22 cellular contexts compared by ENCODE assay signal in the genomic region with DNA sequence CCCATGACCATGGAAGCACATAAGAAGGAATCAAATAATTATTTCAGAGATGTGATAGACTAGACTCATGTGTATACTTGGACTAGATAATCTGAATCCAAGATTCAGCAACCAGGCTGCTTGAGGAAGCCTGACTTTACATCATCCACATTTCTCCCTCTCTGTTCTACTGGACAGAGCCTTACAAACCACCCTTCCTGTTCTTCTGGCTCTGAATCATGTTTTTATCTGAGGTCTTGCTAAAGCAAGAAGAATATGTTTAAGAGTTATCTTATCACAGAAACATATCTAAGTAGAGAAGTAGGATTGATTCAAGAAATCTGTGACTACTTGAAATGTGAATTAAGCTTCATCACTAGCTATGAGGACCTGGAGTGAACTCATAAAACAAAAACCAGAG.
DNase-seq lines count a peak whose midpoint lies in the region; ATAC-seq, FAIRE-seq and TF ChIP-seq lines count a peak whose summit lies in the region.
"Had no signal": no experiment of that assay in that cellular context is flagged by ENCODE, and none has a peak within 500 bp of the region (broad histone marks: within the 10 kb centered on the region; RNA-seq: fewer than 3 reads in every experiment).

No MANE protein-coding gene starts in this region.

- FAIRE-seq in astrocyte (lab: Jason Lieb, UNC), result no peak
- FAIRE-seq: A204.1, GM12878, GM19239, H1, HTR-8/SVneo had no signal

- H3K27ac ChIP-seq in astrocyte (ENCODE audit: low read depth, low read length) (no peak overlapping the region), breast epithelium (no peak overlapping the region)

- TF ChIP-seq POLR2A in breast epithelium (IDR thresholded peaks at IDR 0.05), result no peak

- H3K9me3 Mint-ChIP-seq in astrocyte (ENCODE audit: unreplicated experiment), result no peaks in the 10 kb centered on the region

- TF ChIP-seq CTCF in astrocyte (IDR thresholded peaks at IDR 0.05; ENCODE audit: insufficient read depth, low read depth, low read length), result no peak
- no peak for TF ChIP-seq CTCF in epithelial cell of esophagus (IDR thresholded peaks at IDR 0.05; ENCODE audit: insufficient read depth, low read depth, low read length, missing control alignments)
- TF ChIP-seq CTCF in breast epithelium (IDR thresholded peaks at IDR 0.05), result no peak

- H3K36me3 Mint-ChIP-seq in astrocyte (ENCODE audit: low read depth, unreplicated experiment), result no peaks in the 10 kb centered on the region

- no peaks in the 10 kb centered on the region for H3K9me3 ChIP-seq in astrocyte (ENCODE audit: insufficient read depth, low read depth, low read length)
- no peaks in the 10 kb centered on the region for H3K9me3 ChIP-seq in breast epithelium
- H3K9me3 ChIP-seq: BE2C had no signal

- no peaks in the 10 kb centered on the region for H4K20me1 ChIP-seq in astrocyte (ENCODE audit: insufficient read depth, low read length)

- H2AFZ ChIP-seq in astrocyte (ENCODE audit: low read depth, low read length), result no peak overlapping the region

- H3K4me1 Mint-ChIP-seq in astrocyte (ENCODE audit: low read depth, unreplicated experiment), result no peaks in the 10 kb centered on the region

- H3K4me1 ChIP-seq in astrocyte (ENCODE audit: insufficient read depth, low read length), result peaks cover 4% of the 10 kb centered on the region
- H3K4me1 ChIP-seq in breast epithelium, result no peaks in the 10 kb centered on the region
- H3K4me1 ChIP-seq: BE2C, Caco-2 had no signal

- no peaks in the 10 kb centered on the region for H3K27me3 Mint-ChIP-seq in astrocyte (ENCODE audit: low read depth, unreplicated experiment)

- no peak overlapping the region for H3K4me3 ChIP-seq in astrocyte (ENCODE audit: insufficient read depth, low read depth, low read length)
- H3K4me3 ChIP-seq in epithelial cell of esophagus (ENCODE audit: low read length), result no peak overlapping the region
- H3K4me3 ChIP-seq in breast epithelium, result no peak overlapping the region
- H3K4me3 ChIP-seq: GM12878 had no signal

- H3K27me3 ChIP-seq in astrocyte (ENCODE audit: insufficient read depth, low read length), result no peaks in the 10 kb centered on the region
- no peaks in the 10 kb centered on the region for H3K27me3 ChIP-seq in breast epithelium
- H3K27me3 ChIP-seq: BE2C had no signal

- DNase-seq in astrocyte (ENCODE audit: low read depth) (peak; percentile 28), epithelial cell of esophagus (ENCODE audit: low read depth) (peak; percentile 33), iris pigment epithelial cell (ENCODE audit: low read depth) (peak; percentile 46), NCI-H1105 treated with DMSO at 0.1 percent for 48 hours (lab: John Stamatoyannopoulos, UW) (no peak), NCI-H2029 (lab: John Stamatoyannopoulos, UW) (no peak), breast epithelium (ENCODE audit: low spot score in 2 of 2) (no peak)
- DNase-seq: ACHN; BE2C; C1 segment of cervical spinal cord; Caco-2; CD4-positive, alpha-beta T cell; DMS53; DND-41; EL; H9; IMR-90 had no signal

- no peak for ATAC-seq in GM18868 (IDR thresholded peaks at IDR 0.05; ENCODE audit: unreplicated experiment)
- ATAC-seq: GM12878 had no signal

- no peak overlapping the region for H3K9ac ChIP-seq in astrocyte (ENCODE audit: low read length)

- H3K27ac Mint-ChIP-seq in astrocyte (ENCODE audit: unreplicated experiment), result no peak overlapping the region
- H3K27ac Mint-ChIP-seq: CD4-positive, alpha-beta T cell; H9 had no signal

- intact Hi-C loops in breast epithelium (cut with DNase I; ENCODE audit: low total_unique reads), result no loop called here

- H3K79me2 ChIP-seq in astrocyte (ENCODE audit: insufficient read depth, low read length), result no peaks in the 10 kb centered on the region

- H3K4me3 Mint-ChIP-seq in astrocyte (ENCODE audit: unreplicated experiment), result no peak overlapping the region
- H3K4me3 Mint-ChIP-seq: CD4-positive, alpha-beta T cell; H9 had no signal

- H3K36me3 ChIP-seq in astrocyte (ENCODE audit: insufficient read depth, low read length) (no peaks in the 10 kb centered on the region), breast epithelium (no peaks in the 10 kb centered on the region)
- H3K36me3 ChIP-seq: BE2C had no signal

- H3K4me2 ChIP-seq in astrocyte (ENCODE audit: low read length), result no peak overlapping the region

Comparison
In these comparisons a context has a peak if more than half of its experiments do, and no peak if none do; other contexts are left out.
1. DNase-seq: peak in astrocyte (single experiment), epithelial cell of esophagus (single experiment) and iris pigment epithelial cell (single experiment); none in NCI-H1105 treated with DMSO at 0.1 percent for 48 hours (single experiment), NCI-H2029 (single experiment) and breast epithelium (0 of 2).